Comparison of ENCODE assay signal across 8 cellular contexts in the genomic region with DNA sequence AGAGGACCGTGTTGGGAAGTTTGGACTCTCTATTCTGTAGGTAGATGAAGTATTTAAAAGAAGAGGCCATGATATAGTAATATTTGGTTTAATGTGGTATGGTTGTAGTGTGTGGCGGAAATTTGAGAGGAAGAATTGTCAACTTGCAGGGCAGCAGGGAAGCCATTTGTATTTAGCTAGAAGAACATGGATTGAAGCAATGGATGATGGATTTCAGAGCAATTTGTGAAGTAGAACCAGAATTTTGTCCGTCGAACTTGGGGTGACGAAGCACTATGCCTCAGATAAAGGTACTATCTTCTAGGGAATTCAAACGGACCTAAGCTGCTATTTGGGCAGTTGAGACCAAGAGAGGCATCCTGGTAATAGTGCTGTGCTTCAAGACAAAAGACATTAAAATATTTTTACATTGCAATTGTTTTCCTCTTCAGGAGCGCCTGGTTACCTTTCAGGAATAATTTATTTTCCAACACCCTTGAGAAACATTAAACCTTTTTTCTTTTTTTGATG. TPM values are rescaled to one million over a fixed set of nuclear protein-coding genes. Genes with fewer than 3 reads are reported as not detected.
DNase-seq lines count a peak whose midpoint lies in the region; ATAC-seq and TF ChIP-seq lines count a peak whose summit lies in the region.

No MANE protein-coding gene starts in this region.

- H3K9ac ChIP-seq in iPS-20b (ENCODE audit: low read depth, low read length), result no peak overlapping the region; the same call in 1 of the 2 replicates

- POLR2A ChIA-PET in activated CD4-positive, alpha-beta T cell treated with anti-CD3 and anti-CD28 coated beads, Interleukin-2, amount 10 ng/mL, durations not matched to agents 7 days and 5 days (lab: Charles Lee), result interaction anchor here (0.9 to 1.2 kb wide), 3 partner anchors 9 to 97 kb away, joined by 3 to 5 read pairs (median 3); no protein-coding TSS in a partner anchor

- intact Hi-C loops in stomach (cut with DNase I; ENCODE audit: low total_unique reads), result no loop called here

- H3K27ac ChIP-seq in iPS-20b (ENCODE audit: low read length) (peak overlapping the region; percentile 7), stomach (peak overlapping the region in 2 of 5 donors; percentile 91 to 92)

- H3K36me3 Mint-ChIP-seq in activated CD4-positive, alpha-beta T cell treated with anti-CD3 and anti-CD28 coated beads, Interleukin-2, amount 10 ng/mL, durations not matched to agents 7 days and 5 days (ENCODE audit: low read depth), result peaks cover 15% of the 10 kb centered on the region
- peaks cover 3% of the 10 kb centered on the region for H3K36me3 Mint-ChIP-seq in T-helper 17 cell (ENCODE audit: low read depth)

- H3K4me1 Mint-ChIP-seq in activated CD4-positive, alpha-beta T cell treated with anti-CD3 and anti-CD28 coated beads, Interleukin-2, amount 10 ng/mL, durations not matched to agents 7 days and 5 days, result peaks cover 39% of the 10 kb centered on the region
- peaks cover 27% of the 10 kb centered on the region for H3K4me1 Mint-ChIP-seq in T-helper 17 cell

- peaks cover 9% of the 10 kb centered on the region; the same call in 1 of the 2 replicates for H3K4me1 ChIP-seq in iPS-20b (ENCODE audit: insufficient read depth, low read length)
- H3K4me1 ChIP-seq in stomach, result peaks cover 18 to 55% (median 29%) of the 10 kb centered on the region in 4 donors

- CTCF ChIA-PET in activated CD4-positive, alpha-beta T cell treated with anti-CD3 and anti-CD28 coated beads, Interleukin-2, amount 10 ng/mL, durations not matched to agents 7 days and 5 days (lab: Charles Lee), result interaction anchor here (1.0 to 2.9 kb wide), 8 partner anchors 8 to 502 kb away, joined by 3 to 11 read pairs (median 4); partner anchors contain the start of genes ARL3, CNNM2 and SFXN2

- WGBS in stomach, 5 donors, result 32 to 41% (median 34%) methylated on average over 7 of the region's 7 CpGs

- H3K27ac Mint-ChIP-seq in activated CD4-positive, alpha-beta T cell treated with anti-CD3 and anti-CD28 coated beads, Interleukin-2, amount 10 ng/mL, durations not matched to agents 7 days and 5 days, result peak overlapping the region; percentile 95
- peak overlapping the region; percentile 96 for H3K27ac Mint-ChIP-seq in T-helper 17 cell

- TF ChIP-seq EP300 in stomach (IDR thresholded peaks at IDR 0.05), result no peak

- H3K4me3 ChIP-seq in iPS-20b (ENCODE audit: low read length), result peak overlapping the region; percentile 54
- peak overlapping the region; percentile 26 to 99 (median 48) for H3K4me3 ChIP-seq in stomach

- no peaks in the 10 kb centered on the region; the same call in 1 of the 2 replicates for H3K27me3 ChIP-seq in iPS-20b (ENCODE audit: insufficient read depth, low read length)
- no peaks in the 10 kb centered on the region for H3K27me3 ChIP-seq in stomach

- H3K4me3 Mint-ChIP-seq in activated CD4-positive, alpha-beta T cell treated with anti-CD3 and anti-CD28 coated beads, Interleukin-2, amount 10 ng/mL, durations not matched to agents 7 days and 5 days, result peak overlapping the region; percentile 91
- peak overlapping the region; percentile 100 for H3K4me3 Mint-ChIP-seq in T-helper 17 cell

- no peak for TF ChIP-seq CTCF in stomach (IDR thresholded peaks at IDR 0.05)

- ATAC-seq in T-helper 17 cell (peak; percentile 0), GM18520 (IDR thresholded peaks at IDR 0.05; ENCODE audit: unreplicated experiment) (no peak)

- peaks cover 4% of the 10 kb centered on the region for H3K9me3 Mint-ChIP-seq in activated CD4-positive, alpha-beta T cell treated with anti-CD3 and anti-CD28 coated beads, Interleukin-2, amount 10 ng/mL, durations not matched to agents 7 days and 5 days

- H3K27me3 Mint-ChIP-seq in activated CD4-positive, alpha-beta T cell treated with anti-CD3 and anti-CD28 coated beads, Interleukin-2, amount 10 ng/mL, durations not matched to agents 7 days and 5 days, result no peaks in the 10 kb centered on the region
- no peaks in the 10 kb centered on the region for H3K27me3 Mint-ChIP-seq in T-helper 17 cell

- DNase-seq in activated CD4-positive, alpha-beta T cell treated with anti-CD3 and anti-CD28 coated beads, Interleukin-2, amount 10 ng/mL, durations not matched to agents 7 days and 5 days, result no peak
- no peak for DNase-seq in activated CD4-positive, alpha-beta T cell treated with anti-CD3 and anti-CD28 coated beads, Interleukin-2, amount 50 U/mL, for 1 hour
- no peak for DNase-seq in T-helper 17 cell
- DNase-seq in stomach, result no peak
- DNase-seq in NCI-H1105 treated with DMSO at 0.1 percent for 48 hours (lab: John Stamatoyannopoulos, UW), result no peak
- no peak for DNase-seq in DMS79 (lab: John Stamatoyannopoulos, UW)

- peaks cover 7% of the 10 kb centered on the region; the same call in 1 of the 2 replicates for H3K36me3 ChIP-seq in iPS-20b (ENCODE audit: insufficient read depth, low read depth, low read length)
- H3K36me3 ChIP-seq in stomach, result peaks cover 0 to under 1% (median 0%) of the 10 kb centered on the region in 4 donors

- no peak for TF ChIP-seq POLR2A in stomach (IDR thresholded peaks at IDR 0.05)

- H3K9me3 ChIP-seq in T-helper 17 cell (ENCODE audit: control insufficient read depth, low read length, poor library complexity, severe bottlenecking) (no peaks in the 10 kb centered on the region), iPS-20b (ENCODE audit: insufficient read depth, low read depth, low read length) (no peaks in the 10 kb centered on the region), stomach (no peaks in the 10 kb centered on the region)

RNA-seq across cellular contexts. Expression of gene WBP1L, which starts 0.6 kb away (rescaled TPM):
- 10 to 100 TPM; 30.2 to 31.4 TPM for total RNA-seq in activated CD4-positive, alpha-beta T cell treated with anti-CD3 and anti-CD28 coated beads, Interleukin-2, amount 10 ng/mL, durations not matched to agents 7 days and 5 days
- total RNA-seq in T-helper 17 cell (10 to 100 TPM; 21.1 to 26.6 TPM), stomach (100 to 1,000 TPM in 1 of 5 donors, 10 to 100 TPM in 4; 25.5 to 140 (median 43.3) TPM)
- polyA plus RNA-seq in stomach, result 10 to 100 TPM; 15.1 to 27.5 (median 25.4) TPM

RNA-seq across cellular contexts. Expression of gene SFXN2, which starts 28.7 kb away (rescaled TPM):
- total RNA-seq in activated CD4-positive, alpha-beta T cell treated with anti-CD3 and anti-CD28 coated beads, Interleukin-2, amount 10 ng/mL, durations not matched to agents 7 days and 5 days, result 10 to 100 TPM; 20.7 to 23.6 TPM
- total RNA-seq in T-helper 17 cell (1 to 10 TPM; 5.6 to 7.9 TPM), stomach (100 to 1,000 TPM in 1 of 5 donors, 10 to 100 TPM in 3, 1 to 10 TPM in 1; 8.7 to 267 (median 13.2) TPM)
- 10 to 100 TPM in 1 of 3 donors, 1 to 10 TPM in 2; 4.7 to 10.7 (median 7.5) TPM for polyA plus RNA-seq in stomach

RNA-seq across cellular contexts. Expression of gene ARL3, which starts 28.9 kb away (rescaled TPM):
- 1 to 10 TPM; 4.4 to 5.0 TPM for total RNA-seq in activated CD4-positive, alpha-beta T cell treated with anti-CD3 and anti-CD28 coated beads, Interleukin-2, amount 10 ng/mL, durations not matched to agents 7 days and 5 days
- total RNA-seq in T-helper 17 cell (1 to 10 TPM; 3.2 to 3.7 TPM), stomach (1 to 10 TPM in 4 of 5 donors, under 1 TPM in 1; 0.58 to 8.4 (median 3.1) TPM)
- 10 to 100 TPM in 2 of 3 donors, 1 to 10 TPM in 1; 8.9 to 17.0 (median 11.7) TPM for polyA plus RNA-seq in stomach
